In the genomic region with DNA sequence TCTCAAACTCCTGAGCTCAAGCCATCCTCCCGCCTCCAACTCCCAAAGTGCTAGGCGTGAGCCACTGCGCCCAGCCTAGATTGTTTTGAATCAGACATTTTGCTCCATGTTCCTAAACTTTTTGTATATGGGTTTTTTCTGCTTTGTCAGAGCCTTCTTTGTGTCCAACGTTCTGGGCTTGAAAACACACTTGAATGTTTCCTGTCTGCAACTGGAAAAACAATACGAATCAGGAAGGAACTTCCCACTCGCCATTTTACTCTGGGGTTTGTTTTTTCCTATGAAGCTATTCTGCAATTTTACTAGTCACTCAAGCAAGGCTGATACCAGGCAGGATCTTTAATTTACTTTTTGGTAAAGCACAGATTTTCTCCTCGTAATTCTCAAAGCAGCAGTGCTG, we compare ENCODE assay signal across 12 cellular contexts. TPM values are rescaled to one million over a fixed set of nuclear protein-coding genes. Genes with fewer than 3 reads are reported as not detected.
DNase-seq lines count a peak whose midpoint lies in the region; ATAC-seq and TF ChIP-seq lines count a peak whose summit lies in the region.
"Had no signal": no experiment of that assay in that cellular context is flagged by ENCODE, and none has a peak within 500 bp of the region (broad histone marks: within the 10 kb centered on the region; RNA-seq: fewer than 3 reads in every experiment).

No MANE protein-coding gene starts in this region.

- no peaks in the 10 kb centered on the region for H3K9me3 Mint-ChIP-seq in natural killer cell treated with Interleukin-12 subunit alpha and Interleukin-12 subunit beta and Interleukin-15 and Interleukin-18, amount 100 ng/mL, for 72 hours
- H3K9me3 Mint-ChIP-seq: CD8-positive, alpha-beta memory T cell had no signal

- no peak overlapping the region for H3K4me3 Mint-ChIP-seq in T-helper 17 cell
- H3K4me3 Mint-ChIP-seq in natural killer cell treated with Interleukin-12 subunit alpha and Interleukin-12 subunit beta and Interleukin-15 and Interleukin-18, amount 100 ng/mL, for 72 hours: no peak overlapping the region

- DNase-seq in CD1c-positive myeloid dendritic cell (ENCODE audit: extremely low spot score) (peak; percentile 28), T-helper 17 cell (no peak), fibroblast of pulmonary artery (ENCODE audit: low read depth) (peak; percentile 53), pulmonary artery endothelial cell (ENCODE audit: low read depth, low spot score) (peak; percentile 83), mesenteric fat pad (ENCODE audit: low spot score) (no peak), SHP77 (lab: John Stamatoyannopoulos, UW) (no peak)
- no peak for DNase-seq in natural killer cell treated with Interleukin-12 subunit alpha and Interleukin-12 subunit beta and Interleukin-15 and Interleukin-18, amount 100 ng/mL, for 72 hours (ENCODE audit: low spot score)
- DNase-seq: activated CD4-positive, alpha-beta T cell treated with anti-CD3 and anti-CD28 coated beads for 48 hours; CD8-positive, alpha-beta memory T cell; NCI-H1105; occipital lobe had no signal

- TF ChIP-seq CTCF in fibroblast of pulmonary artery (IDR thresholded peaks at IDR 0.05; ENCODE audit: low read length, missing control alignments): no peak

- no peak for ATAC-seq in T-helper 17 cell
- ATAC-seq in natural killer cell treated with Interleukin-12 subunit alpha and Interleukin-12 subunit beta and Interleukin-15 and Interleukin-18, amount 100 ng/mL, for 72 hours: no peak
- no peak for ATAC-seq in HG02571 (IDR thresholded peaks at IDR 0.05; ENCODE audit: unreplicated experiment)

- H3K4me3 ChIP-seq in fibroblast of pulmonary artery (replicated peaks; ENCODE audit: low read depth, low read length): no peak overlapping the region

- H3K9me3 ChIP-seq in T-helper 17 cell (ENCODE audit: control insufficient read depth, low read length, poor library complexity, severe bottlenecking): no peaks in the 10 kb centered on the region

- peaks cover 38% of the 10 kb centered on the region for H3K4me1 Mint-ChIP-seq in T-helper 17 cell
- H3K4me1 Mint-ChIP-seq in natural killer cell treated with Interleukin-12 subunit alpha and Interleukin-12 subunit beta and Interleukin-15 and Interleukin-18, amount 100 ng/mL, for 72 hours (ENCODE audit: low read depth in 2 of 2): peaks cover 35 to 46% of the 10 kb centered on the region in 2 donors

- H3K27ac Mint-ChIP-seq in T-helper 17 cell: peak overlapping the region; percentile 57
- peak overlapping the region in 1 of 2 donors; percentile 54 for H3K27ac Mint-ChIP-seq in natural killer cell treated with Interleukin-12 subunit alpha and Interleukin-12 subunit beta and Interleukin-15 and Interleukin-18, amount 100 ng/mL, for 72 hours

- H3K36me3 Mint-ChIP-seq in T-helper 17 cell (ENCODE audit: low read depth): no peaks in the 10 kb centered on the region
- no peaks in the 10 kb centered on the region for H3K36me3 Mint-ChIP-seq in natural killer cell treated with Interleukin-12 subunit alpha and Interleukin-12 subunit beta and Interleukin-15 and Interleukin-18, amount 100 ng/mL, for 72 hours

- no peaks in the 10 kb centered on the region for H3K27me3 Mint-ChIP-seq in T-helper 17 cell
- H3K27me3 Mint-ChIP-seq in natural killer cell treated with Interleukin-12 subunit alpha and Interleukin-12 subunit beta and Interleukin-15 and Interleukin-18, amount 100 ng/mL, for 72 hours: no peaks in the 10 kb centered on the region
- H3K27me3 Mint-ChIP-seq: CD8-positive, alpha-beta memory T cell had no signal

RNA-seq across cellular contexts. Expression of gene ARHGAP17, which starts 31.6 kb away (rescaled TPM):
- total RNA-seq in T-helper 17 cell (10 to 100 TPM; 72.3 to 72.7 TPM), pulmonary artery endothelial cell (27.5 and 34.9 TPM in 2 replicates), mesenteric fat pad (96.0 TPM)
- total RNA-seq in natural killer cell treated with Interleukin-12 subunit alpha and Interleukin-12 subunit beta and Interleukin-15 and Interleukin-18, amount 100 ng/mL, for 72 hours: 10 to 100 TPM; 67.2 to 83.5 TPM

Comparison
In these comparisons a context has a peak if more than half of its experiments do, and no peak if none do; other contexts are left out.
1. DNase-seq: peak in CD1c-positive myeloid dendritic cell (single experiment), fibroblast of pulmonary artery (single experiment) and pulmonary artery endothelial cell (single experiment); none in T-helper 17 cell (0 of 3), natural killer cell treated with Interleukin-12 subunit alpha and Interleukin-12 subunit beta and Interleukin-15 and Interleukin-18, amount 100 ng/mL, for 72 hours (single experiment), mesenteric fat pad (single experiment) and SHP77 (0 of 2).